Comparison of ENCODE assay signal across 1 cellular context in the genomic region with DNA sequence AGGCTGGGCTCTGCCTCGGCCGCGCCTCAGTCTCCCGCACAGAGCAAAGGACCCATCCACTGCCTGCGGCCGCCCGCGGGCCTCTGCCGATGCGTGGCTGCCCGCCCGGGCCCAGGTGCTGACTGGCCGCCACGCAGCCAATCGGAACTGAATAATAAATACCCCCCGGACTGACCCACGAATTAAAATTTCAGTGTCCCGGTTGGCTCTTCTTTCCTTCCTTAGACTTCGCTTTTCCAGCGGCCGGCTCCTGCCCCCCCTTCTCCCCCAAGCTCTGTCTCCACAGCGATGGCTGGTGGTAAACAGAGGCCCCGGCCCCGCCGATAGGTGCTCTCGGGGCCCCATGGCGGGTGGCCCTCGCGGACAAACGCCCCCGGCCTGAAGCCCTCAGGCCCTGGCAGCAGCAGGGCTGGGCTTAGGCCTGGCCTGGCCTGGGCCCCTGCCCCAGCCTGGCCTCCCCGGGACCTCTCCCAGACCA.
TF ChIP-seq lines count a peak whose summit lies in the region.

No MANE protein-coding gene starts in this region.

TF ChIP-seq in HepG2, 621 proteins besides CTCF, POLR2A, EP300 and RAD21 (continues in another document):
- no peak for TF ChIP-seq SIX1 (CRISPR knock-in tag; IDR thresholded peaks at IDR 0.05; ENCODE audit: borderline replicate concordance)
- no peak for TF ChIP-seq FIP1L1 (IDR thresholded peaks at IDR 0.05; ENCODE audit: borderline replicate concordance, insufficient read depth, low read depth, low read length)
- no peak for TF ChIP-seq ZNF709 (CRISPR knock-in tag; IDR thresholded peaks at IDR 0.05)
- TF ChIP-seq ZNF441 (CRISPR knock-in tag; IDR thresholded peaks at IDR 0.05; ENCODE audit: borderline replicate concordance): 0 out of 2 replicates have a peak, but pooled peaks have one; percentile 30
- no peak for TF ChIP-seq ZNF883 (CRISPR knock-in tag; IDR thresholded peaks at IDR 0.05; ENCODE audit: not compliant biosample characterization)
- no peak for TF ChIP-seq TCF7L2 (IDR thresholded peaks at IDR 0.05; ENCODE audit: low read depth, low read length)
- no peak for TF ChIP-seq ZNF737 (CRISPR knock-in tag; IDR thresholded peaks at IDR 0.05; ENCODE audit: borderline replicate concordance)
- no peak for TF ChIP-seq ZNF879 (CRISPR knock-in tag; IDR thresholded peaks at IDR 0.05)
- TF ChIP-seq ZNF619 (CRISPR knock-in tag; IDR thresholded peaks at IDR 0.05): no peak
- TF ChIP-seq, protein P1, sequence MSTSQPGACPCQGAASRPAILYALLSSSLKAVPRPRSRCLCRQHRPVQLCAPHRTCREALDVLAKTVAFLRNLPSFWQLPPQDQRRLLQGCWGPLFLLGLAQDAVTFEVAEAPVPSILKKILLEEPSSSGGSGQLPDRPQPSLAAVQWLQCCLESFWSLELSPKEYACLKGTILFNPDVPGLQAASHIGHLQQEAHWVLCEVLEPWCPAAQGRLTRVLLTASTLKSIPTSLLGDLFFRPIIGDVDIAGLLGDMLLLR (CRISPR knock-in tag; IDR thresholded peaks at IDR 0.05): no peak
- no peak for TF ChIP-seq ZBTB42 (CRISPR knock-in tag; IDR thresholded peaks at IDR 0.05)
- TF ChIP-seq RFXANK (CRISPR knock-in tag; IDR thresholded peaks at IDR 0.05): no peak
- no peak for TF ChIP-seq MBD4 (IDR thresholded peaks at IDR 0.05; ENCODE audit: borderline replicate concordance, low read length)
- 0 out of 2 replicates have a peak, but pooled peaks have one; percentile 48 for TF ChIP-seq ZFYVE20 (CRISPR knock-in tag; IDR thresholded peaks at IDR 0.05; ENCODE audit: borderline replicate concordance, low read depth)
- no peak for TF ChIP-seq ZNF713 (CRISPR knock-in tag; IDR thresholded peaks at IDR 0.05)
- TF ChIP-seq, protein P2, sequence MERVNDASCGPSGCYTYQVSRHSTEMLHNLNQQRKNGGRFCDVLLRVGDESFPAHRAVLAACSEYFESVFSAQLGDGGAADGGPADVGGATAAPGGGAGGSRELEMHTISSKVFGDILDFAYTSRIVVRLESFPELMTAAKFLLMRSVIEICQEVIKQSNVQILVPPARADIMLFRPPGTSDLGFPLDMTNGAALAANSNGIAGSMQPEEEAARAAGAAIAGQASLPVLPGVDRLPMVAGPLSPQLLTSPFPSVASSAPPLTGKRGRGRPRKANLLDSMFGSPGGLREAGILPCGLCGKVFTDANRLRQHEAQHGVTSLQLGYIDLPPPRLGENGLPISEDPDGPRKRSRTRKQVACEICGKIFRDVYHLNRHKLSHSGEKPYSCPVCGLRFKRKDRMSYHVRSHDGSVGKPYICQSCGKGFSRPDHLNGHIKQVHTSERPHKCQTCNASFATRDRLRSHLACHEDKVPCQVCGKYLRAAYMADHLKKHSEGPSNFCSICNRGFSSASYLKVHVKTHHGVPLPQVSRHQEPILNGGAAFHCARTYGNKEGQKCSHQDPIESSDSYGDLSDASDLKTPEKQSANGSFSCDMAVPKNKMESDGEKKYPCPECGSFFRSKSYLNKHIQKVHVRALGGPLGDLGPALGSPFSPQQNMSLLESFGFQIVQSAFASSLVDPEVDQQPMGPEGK (CRISPR knock-in tag; IDR thresholded peaks at IDR 0.05): no peak; the same call in 1 of the 2 replicates
- TF ChIP-seq, protein P3, sequence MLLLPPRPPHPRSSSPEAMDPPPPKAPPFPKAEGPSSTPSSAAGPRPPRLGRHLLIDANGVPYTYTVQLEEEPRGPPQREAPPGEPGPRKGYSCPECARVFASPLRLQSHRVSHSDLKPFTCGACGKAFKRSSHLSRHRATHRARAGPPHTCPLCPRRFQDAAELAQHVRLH (CRISPR knock-in tag; IDR thresholded peaks at IDR 0.05; ENCODE audit: borderline replicate concordance, low read depth): no peak
- TF ChIP-seq TEAD2 (CRISPR knock-in tag; IDR thresholded peaks at IDR 0.05): no peak
- no peak for TF ChIP-seq ZNF3 (CRISPR knock-in tag; IDR thresholded peaks at IDR 0.05)
- TF ChIP-seq ZNF614 (CRISPR knock-in tag; IDR thresholded peaks at IDR 0.05; ENCODE audit: borderline replicate concordance): no peak
- no peak for TF ChIP-seq ZNF329 (CRISPR knock-in tag; IDR thresholded peaks at IDR 0.05; ENCODE audit: low read depth)
- TF ChIP-seq ERF (CRISPR knock-in tag; IDR thresholded peaks at IDR 0.05): no peak
- TF ChIP-seq, protein P4, sequence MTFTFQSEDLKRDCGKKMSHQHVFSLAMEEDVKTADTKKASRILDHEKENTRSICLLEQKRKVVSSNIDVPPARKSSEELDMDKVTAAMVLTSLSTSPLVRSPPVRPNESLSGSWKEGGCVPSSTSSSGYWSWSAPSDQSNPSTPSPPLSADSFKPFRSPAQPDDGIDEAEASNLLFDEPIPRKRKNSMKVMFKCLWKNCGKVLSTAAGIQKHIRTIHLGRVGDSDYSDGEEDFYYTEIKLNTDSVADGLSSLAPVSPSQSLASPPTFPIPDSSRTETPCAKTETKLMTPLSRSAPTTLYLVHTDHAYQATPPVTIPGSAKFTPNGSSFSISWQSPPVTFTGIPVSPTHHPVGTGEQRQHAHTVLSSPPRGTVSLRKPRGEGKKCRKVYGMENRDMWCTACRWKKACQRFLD (CRISPR knock-in tag; IDR thresholded peaks at IDR 0.05; ENCODE audit: borderline replicate concordance): no peak
- TF ChIP-seq ZSCAN30 (CRISPR knock-in tag; IDR thresholded peaks at IDR 0.05): peak; percentile 39; the same call in 1 of the 2 replicates
- TF ChIP-seq, protein P5, sequence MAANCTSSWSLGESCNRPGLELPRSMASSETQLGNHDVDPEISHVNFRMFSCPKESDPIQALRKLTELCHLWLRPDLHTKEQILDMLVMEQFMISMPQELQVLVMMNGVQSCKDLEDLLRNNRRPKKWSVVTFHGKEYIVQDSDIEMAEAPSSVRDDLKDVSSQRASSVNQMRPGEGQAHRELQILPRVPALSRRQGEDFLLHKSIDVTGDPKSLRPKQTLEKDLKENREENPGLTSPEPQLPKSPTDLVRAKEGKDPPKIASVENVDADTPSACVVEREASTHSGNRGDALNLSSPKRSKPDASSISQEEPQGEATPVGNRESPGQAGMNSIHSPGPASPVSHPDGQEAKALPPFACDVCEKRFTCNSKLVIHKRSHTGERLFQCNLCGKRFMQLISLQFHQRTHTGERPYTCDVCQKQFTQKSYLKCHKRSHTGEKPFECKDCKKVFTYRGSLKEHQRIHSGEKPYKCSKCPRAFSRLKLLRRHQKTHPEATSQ (CRISPR knock-in tag; IDR thresholded peaks at IDR 0.05; ENCODE audit: borderline replicate concordance): no peak
- TF ChIP-seq, protein P6, sequence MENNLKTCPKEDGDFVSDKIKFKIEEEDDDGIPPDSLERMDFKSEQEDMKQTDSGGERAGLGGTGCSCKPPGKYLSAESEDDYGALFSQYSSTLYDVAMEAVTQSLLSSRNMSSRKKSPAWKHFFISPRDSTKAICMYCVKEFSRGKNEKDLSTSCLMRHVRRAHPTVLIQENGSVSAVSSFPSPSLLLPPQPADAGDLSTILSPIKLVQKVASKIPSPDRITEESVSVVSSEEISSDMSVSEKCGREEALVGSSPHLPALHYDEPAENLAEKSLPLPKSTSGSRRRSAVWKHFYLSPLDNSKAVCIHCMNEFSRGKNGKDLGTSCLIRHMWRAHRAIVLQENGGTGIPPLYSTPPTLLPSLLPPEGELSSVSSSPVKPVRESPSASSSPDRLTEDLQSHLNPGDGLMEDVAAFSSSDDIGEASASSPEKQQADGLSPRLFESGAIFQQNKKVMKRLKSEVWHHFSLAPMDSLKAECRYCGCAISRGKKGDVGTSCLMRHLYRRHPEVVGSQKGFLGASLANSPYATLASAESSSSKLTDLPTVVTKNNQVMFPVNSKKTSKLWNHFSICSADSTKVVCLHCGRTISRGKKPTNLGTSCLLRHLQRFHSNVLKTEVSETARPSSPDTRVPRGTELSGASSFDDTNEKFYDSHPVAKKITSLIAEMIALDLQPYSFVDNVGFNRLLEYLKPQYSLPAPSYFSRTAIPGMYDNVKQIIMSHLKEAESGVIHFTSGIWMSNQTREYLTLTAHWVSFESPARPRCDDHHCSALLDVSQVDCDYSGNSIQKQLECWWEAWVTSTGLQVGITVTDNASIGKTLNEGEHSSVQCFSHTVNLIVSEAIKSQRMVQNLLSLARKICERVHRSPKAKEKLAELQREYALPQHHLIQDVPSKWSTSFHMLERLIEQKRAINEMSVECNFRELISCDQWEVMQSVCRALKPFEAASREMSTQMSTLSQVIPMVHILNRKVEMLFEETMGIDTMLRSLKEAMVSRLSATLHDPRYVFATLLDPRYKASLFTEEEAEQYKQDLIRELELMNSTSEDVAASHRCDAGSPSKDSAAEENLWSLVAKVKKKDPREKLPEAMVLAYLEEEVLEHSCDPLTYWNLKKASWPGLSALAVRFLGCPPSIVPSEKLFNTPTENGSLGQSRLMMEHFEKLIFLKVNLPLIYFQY (CRISPR knock-in tag; IDR thresholded peaks at IDR 0.05; ENCODE audit: borderline replicate concordance): no peak
- TF ChIP-seq, protein P7, sequence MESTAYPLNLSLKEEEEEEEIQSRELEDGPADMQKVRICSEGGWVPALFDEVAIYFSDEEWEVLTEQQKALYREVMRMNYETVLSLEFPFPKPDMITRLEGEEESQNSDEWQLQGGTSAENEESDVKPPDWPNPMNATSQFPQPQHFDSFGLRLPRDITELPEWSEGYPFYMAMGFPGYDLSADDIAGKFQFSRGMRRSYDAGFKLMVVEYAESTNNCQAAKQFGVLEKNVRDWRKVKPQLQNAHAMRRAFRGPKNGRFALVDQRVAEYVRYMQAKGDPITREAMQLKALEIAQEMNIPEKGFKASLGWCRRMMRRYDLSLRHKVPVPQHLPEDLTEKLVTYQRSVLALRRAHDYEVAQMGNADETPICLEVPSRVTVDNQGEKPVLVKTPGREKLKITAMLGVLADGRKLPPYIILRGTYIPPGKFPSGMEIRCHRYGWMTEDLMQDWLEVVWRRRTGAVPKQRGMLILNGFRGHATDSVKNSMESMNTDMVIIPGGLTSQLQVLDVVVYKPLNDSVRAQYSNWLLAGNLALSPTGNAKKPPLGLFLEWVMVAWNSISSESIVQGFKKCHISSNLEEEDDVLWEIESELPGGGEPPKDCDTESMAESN (CRISPR knock-in tag; conservative IDR thresholded peaks at IDR 0.05): no peak; the same call in 1 of the 2 replicates
- TF ChIP-seq ZNF296 (CRISPR knock-in tag; conservative IDR thresholded peaks at IDR 0.05): no peak
- TF ChIP-seq, protein P8, sequence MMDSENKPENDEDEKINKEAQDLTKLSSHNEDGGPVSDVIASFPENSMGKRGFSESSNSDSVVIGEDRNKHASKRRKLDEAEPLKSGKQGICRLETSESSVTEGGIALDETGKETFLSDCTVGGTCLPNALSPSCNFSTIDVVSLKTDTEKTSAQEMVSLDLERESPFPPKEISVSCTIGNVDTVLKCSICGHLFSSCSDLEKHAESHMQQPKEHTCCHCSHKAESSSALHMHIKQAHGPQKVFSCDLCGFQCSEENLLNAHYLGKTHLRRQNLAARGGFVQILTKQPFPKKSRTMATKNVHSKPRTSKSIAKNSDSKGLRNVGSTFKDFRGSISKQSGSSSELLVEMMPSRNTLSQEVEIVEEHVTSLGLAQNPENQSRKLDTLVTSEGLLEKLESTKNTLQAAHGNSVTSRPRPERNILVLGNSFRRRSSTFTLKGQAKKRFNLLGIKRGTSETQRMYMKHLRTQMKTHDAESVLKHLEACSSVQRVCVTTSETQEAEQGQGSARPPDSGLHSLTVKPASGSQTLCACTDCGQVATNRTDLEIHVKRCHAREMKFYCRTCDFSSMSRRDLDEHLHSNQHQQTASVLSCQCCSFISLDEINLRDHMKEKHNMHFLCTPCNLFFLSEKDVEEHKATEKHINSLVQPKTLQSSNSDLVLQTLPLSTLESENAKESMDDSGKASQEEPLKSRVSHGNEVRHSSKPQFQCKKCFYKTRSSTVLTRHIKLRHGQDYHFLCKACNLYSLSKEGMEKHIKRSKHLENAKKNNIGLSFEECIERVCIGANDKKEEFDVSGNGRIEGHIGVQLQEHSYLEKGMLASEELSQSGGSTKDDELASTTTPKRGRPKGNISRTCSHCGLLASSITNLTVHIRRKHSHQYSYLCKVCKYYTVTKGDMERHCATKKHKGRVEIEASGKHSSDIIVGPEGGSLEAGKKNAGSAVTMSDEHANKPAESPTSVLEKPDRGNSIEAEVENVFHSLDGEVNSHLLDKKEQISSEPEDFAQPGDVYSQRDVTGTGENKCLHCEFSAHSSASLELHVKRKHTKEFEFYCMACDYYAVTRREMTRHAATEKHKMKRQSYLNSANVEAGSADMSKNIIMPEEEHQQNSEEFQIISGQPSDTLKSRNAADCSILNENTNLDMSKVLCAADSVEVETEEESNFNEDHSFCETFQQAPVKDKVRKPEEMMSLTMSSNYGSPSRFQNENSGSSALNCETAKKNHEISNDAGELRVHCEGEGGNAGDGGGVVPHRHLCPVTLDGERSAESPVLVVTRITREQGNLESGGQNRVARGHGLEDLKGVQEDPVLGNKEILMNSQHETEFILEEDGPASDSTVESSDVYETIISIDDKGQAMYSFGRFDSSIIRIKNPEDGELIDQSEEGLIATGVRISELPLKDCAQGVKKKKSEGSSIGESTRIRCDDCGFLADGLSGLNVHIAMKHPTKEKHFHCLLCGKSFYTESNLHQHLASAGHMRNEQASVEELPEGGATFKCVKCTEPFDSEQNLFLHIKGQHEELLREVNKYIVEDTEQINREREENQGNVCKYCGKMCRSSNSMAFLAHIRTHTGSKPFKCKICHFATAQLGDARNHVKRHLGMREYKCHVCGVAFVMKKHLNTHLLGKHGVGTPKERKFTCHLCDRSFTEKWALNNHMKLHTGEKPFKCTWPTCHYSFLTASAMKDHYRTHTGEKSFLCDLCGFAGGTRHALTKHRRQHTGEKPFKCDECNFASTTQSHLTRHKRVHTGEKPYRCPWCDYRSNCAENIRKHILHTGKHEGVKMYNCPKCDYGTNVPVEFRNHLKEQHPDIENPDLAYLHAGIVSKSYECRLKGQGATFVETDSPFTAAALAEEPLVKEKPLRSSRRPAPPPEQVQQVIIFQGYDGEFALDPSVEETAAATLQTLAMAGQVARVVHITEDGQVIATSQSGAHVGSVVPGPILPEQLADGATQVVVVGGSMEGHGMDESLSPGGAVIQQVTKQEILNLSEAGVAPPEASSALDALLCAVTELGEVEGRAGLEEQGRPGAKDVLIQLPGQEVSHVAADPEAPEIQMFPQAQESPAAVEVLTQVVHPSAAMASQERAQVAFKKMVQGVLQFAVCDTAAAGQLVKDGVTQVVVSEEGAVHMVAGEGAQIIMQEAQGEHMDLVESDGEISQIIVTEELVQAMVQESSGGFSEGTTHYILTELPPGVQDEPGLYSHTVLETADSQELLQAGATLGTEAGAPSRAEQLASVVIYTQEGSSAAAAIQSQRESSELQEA (CRISPR knock-in tag; IDR thresholded peaks at IDR 0.05; ENCODE audit: not compliant biosample characterization): peak; percentile 22
- TF ChIP-seq, protein P9, sequence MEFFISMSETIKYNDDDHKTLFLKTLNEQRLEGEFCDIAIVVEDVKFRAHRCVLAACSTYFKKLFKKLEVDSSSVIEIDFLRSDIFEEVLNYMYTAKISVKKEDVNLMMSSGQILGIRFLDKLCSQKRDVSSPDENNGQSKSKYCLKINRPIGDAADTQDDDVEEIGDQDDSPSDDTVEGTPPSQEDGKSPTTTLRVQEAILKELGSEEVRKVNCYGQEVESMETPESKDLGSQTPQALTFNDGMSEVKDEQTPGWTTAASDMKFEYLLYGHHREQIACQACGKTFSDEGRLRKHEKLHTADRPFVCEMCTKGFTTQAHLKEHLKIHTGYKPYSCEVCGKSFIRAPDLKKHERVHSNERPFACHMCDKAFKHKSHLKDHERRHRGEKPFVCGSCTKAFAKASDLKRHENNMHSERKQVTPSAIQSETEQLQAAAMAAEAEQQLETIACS (CRISPR knock-in tag; IDR thresholded peaks at IDR 0.05): no peak
